8 cellular contexts compared by ENCODE assay signal in genomic region chr22:26512149-26512793, GRCh38. TPM values are rescaled to one million over a fixed set of nuclear protein-coding genes. Genes with fewer than 3 reads are reported as not detected.
A peak's percentile ranks its signal among the peaks of the same experiment; 100 is the strongest.
DNase-seq lines count a peak whose midpoint lies in the region; ATAC-seq, FAIRE-seq and TF ChIP-seq lines count a peak whose summit lies in the region.

Gene TFIP11, minus strand, starts transcription at chr22:26512473. Its CDS starts 2,201 bp downstream, at chr22:26510272.

- H3K9me3 Mint-ChIP-seq in Calu3 (ENCODE audit: low read depth, unreplicated experiment) = no peaks in the 10 kb centered on the region

- H3K9ac ChIP-seq in HUES64 (ENCODE audit: low read depth, low read length) (peak within 1 kb of the TSS; percentile 82), endothelial cell of umbilical vein (replicated peaks; ENCODE audit: extremely low read depth, insufficient read depth, low read length) (peak within 1 kb of the TSS; percentile 89)

- H3K9me1 ChIP-seq in endothelial cell of umbilical vein (replicated peaks; ENCODE audit: control insufficient read depth, extremely low read depth, insufficient read depth, low read length) = no peaks in the 10 kb centered on the region

- CTCF ChIA-PET in Calu3 (lab: Charles Lee) (interaction anchor here (0.5 to 1.1 kb wide), 4 partner anchors 10 to 1531 kb away, joined by 3 to 5 read pairs (median 4); no protein-coding TSS in a partner anchor), endothelial cell of umbilical vein (lab: Charles Lee) (interaction anchor here (1.3 to 1.4 kb wide), 2 partner anchors 9 to 12 kb away, joined by 5 to 11 read pairs; no protein-coding TSS in a partner anchor)

- H3K36me3 ChIP-seq in HUES64 (ENCODE audit: insufficient read depth, low read length) (peaks cover 33% of the 10 kb centered on the region), endothelial cell of umbilical vein (ENCODE audit: control insufficient read depth in 2 of 2, extremely low read depth in 1 of 2, insufficient read depth in 2 of 2, low read length in 2 of 2) (peaks cover 7 to 14% of the 10 kb centered on the region in 2 experiments)

- no peaks in the 10 kb centered on the region for H3K9me3 ChIP-seq in HUES64 (ENCODE audit: insufficient read depth, low read depth, low read length)
- no peaks in the 10 kb centered on the region for H3K9me3 ChIP-seq in endothelial cell of umbilical vein (replicated peaks; ENCODE audit: control insufficient read depth, insufficient read depth, low read length)

- H3K27ac Mint-ChIP-seq in Calu3 (ENCODE audit: unreplicated experiment) = peak within 1 kb of the TSS; percentile 99

- H3K4me3 ChIP-seq in HUES64 (ENCODE audit: low read length) (peak within 1 kb of the TSS; percentile 87), endothelial cell of umbilical vein (replicated peaks in 1 of 3; ENCODE audit: insufficient read depth in 1 of 3, low read depth in 1 of 3, low read length in 3 of 3) (peak within 1 kb of the TSS; percentile 16 to 95 (median 88))

- H3K36me3 Mint-ChIP-seq in Calu3 (ENCODE audit: insufficient read depth, unreplicated experiment) = peaks cover 32% of the 10 kb centered on the region

- peaks cover 13% of the 10 kb centered on the region for H3K4me1 Mint-ChIP-seq in Calu3 (ENCODE audit: low read depth, unreplicated experiment)

- peak; percentile 93 for FAIRE-seq in endothelial cell of umbilical vein (lab: Jason Lieb, UNC)

- peak; percentile 55 for TF ChIP-seq POLR2A in endothelial cell of umbilical vein (IDR thresholded peaks at IDR 0.05; ENCODE audit: low read depth, low read length)

- dilution Hi-C loops in endothelial cell of umbilical vein (cut with MboI; ENCODE audit: extremely low pct_ligation_motif_present, low sequenced_read_pairs) = no loop called here

- peaks cover 15% of the 10 kb centered on the region for H3K79me2 ChIP-seq in endothelial cell of umbilical vein (ENCODE audit: control insufficient read depth, insufficient read depth, low read length)

- peaks cover 13% of the 10 kb centered on the region; the same call in 1 of the 2 replicates for H3K4me1 ChIP-seq in HUES64 (ENCODE audit: insufficient read depth, low read length)
- H3K4me1 ChIP-seq in endothelial cell of umbilical vein (ENCODE audit: control insufficient read depth, extremely low read depth, insufficient read depth, low read length) = peaks cover 16% of the 10 kb centered on the region

- H3K27me3 Mint-ChIP-seq in Calu3 (ENCODE audit: unreplicated experiment) = no peaks in the 10 kb centered on the region

- POLR2A ChIA-PET in endothelial cell of umbilical vein (lab: Charles Lee) = interaction anchor here (0.8 to 1.3 kb wide), 2 partner anchors 12 to 28 kb away, joined by 3 to 5 read pairs; no protein-coding TSS in a partner anchor

- H3K4me2 ChIP-seq in endothelial cell of umbilical vein (ENCODE audit: insufficient read depth, low read length) = peak within 1 kb of the TSS; percentile 81

- ATAC-seq in GM21423 (IDR thresholded peaks at IDR 0.05; ENCODE audit: unreplicated experiment) = peak; percentile 95

- intact Hi-C loops in Calu3 (cut with micrococcal nuclease; ENCODE audit: unreplicated experiment) = no loop called here
- intact Hi-C loops in endothelial cell of umbilical vein (cut with micrococcal nuclease) = loop anchor here (1.0 to 2.0 kb wide), 2 partner anchors 12 to 75 kb away; no protein-coding TSS in a partner anchor

- H3K27me3 ChIP-seq in HUES64 (ENCODE audit: insufficient read depth, low read length) = no peaks in the 10 kb centered on the region
- H3K27me3 ChIP-seq in endothelial cell of umbilical vein (ENCODE audit: control insufficient read depth in 2 of 2, insufficient read depth in 2 of 2, low read length in 2 of 2) = no peaks in the 10 kb centered on the region

- H3K27ac ChIP-seq in HUES64 (ENCODE audit: low read depth, low read length) (peak within 1 kb of the TSS; percentile 70), endothelial cell of umbilical vein (ENCODE audit: insufficient read depth, low read depth, low read length) (peak within 1 kb of the TSS; percentile 67)

- no peaks in the 10 kb centered on the region for H4K20me1 ChIP-seq in endothelial cell of umbilical vein (replicated peaks; ENCODE audit: control insufficient read depth, extremely low read depth, insufficient read depth, low read length)

- peak within 1 kb of the TSS; percentile 100 for H3K4me3 Mint-ChIP-seq in Calu3 (ENCODE audit: low read depth, unreplicated experiment)

- peak within 1 kb of the TSS; percentile 73 for H2AFZ ChIP-seq in endothelial cell of umbilical vein (ENCODE audit: low read depth, low read length)

- DNase-seq in Calu3 = peak; percentile 93
- DNase-seq in OCI-M1 (lab: John Stamatoyannopoulos, UW) = peak; percentile 99
- DNase-seq in activated T-cell treated with anti-CD3 and anti-CD28 coated beads for 24 hours (ENCODE audit: low read depth) = peak; percentile 91
- DNase-seq in endothelial cell of umbilical vein (ENCODE audit: low read depth, low spot score) = peak; percentile 95
- DNase-seq in midbrain (lab: John Stamatoyannopoulos, UW) = peak; percentile 95
- DNase-seq in stimulated activated CD8-positive, alpha-beta memory T cell treated with anti-CD3 and anti-CD28 coated beads, Interleukin-15, amount 100 ng/mL, for 48 hours (ENCODE audit: low read depth in 2 of 2) = peak; percentile 90 to 92

- BruUV-seq in Calu3 (replicated peaks; lab: Mats Ljungman, UMichigan) (no TSS peak), endothelial cell of umbilical vein (replicated peaks; lab: Mats Ljungman, UMichigan) (no TSS peak)

- TF ChIP-seq CTCF in Calu3 (IDR thresholded peaks at IDR 0.05; ENCODE audit: unreplicated experiment) = no peak
- TF ChIP-seq CTCF in endothelial cell of umbilical vein (IDR thresholded peaks at IDR 0.05; ENCODE audit: extremely low read depth in 1 of 2, insufficient read depth in 1 of 2, low read depth in 1 of 2, low read length in 2 of 2) = no peak

- WGBS in HUES64 = under 1% methylated on average over 40 of the region's 40 CpGs

TF ChIP-seq in endothelial cell of umbilical vein, 7 proteins besides CTCF, POLR2A, EP300 and RAD21:
- no peak for TF ChIP-seq GATA2 (IDR thresholded peaks at IDR 0.05; ENCODE audit: insufficient read depth, insufficient read length, low read depth, low read length)
- TF ChIP-seq POLR2AphosphoS5 (IDR thresholded peaks at IDR 0.05; ENCODE audit: insufficient read depth, low read depth, low read length) = peak; percentile 85
- TF ChIP-seq MAX (IDR thresholded peaks at IDR 0.05; ENCODE audit: insufficient read depth, insufficient read length) = peak; percentile 62
- no peak for TF ChIP-seq JUN (IDR thresholded peaks at IDR 0.05; ENCODE audit: borderline replicate concordance, insufficient read depth, insufficient read length, low read depth)
- peak; percentile 80 for TF ChIP-seq MYC (IDR thresholded peaks at IDR 0.05; ENCODE audit: low read depth, low read length)
- no peak for TF ChIP-seq EZH2 (IDR thresholded peaks at IDR 0.05; ENCODE audit: borderline replicate concordance, low read depth, low read length, severe bottlenecking)

RNA-seq across cellular contexts. Expression of gene TFIP11, which starts in this region (rescaled TPM):
- total RNA-seq in Calu3 (2022) (39.8 and 40.8 TPM in 2 replicates), endothelial cell of umbilical vein (49.8 and 54.9 TPM in 2 replicates)
- 17.7 TPM for polyA plus RNA-seq in HUES64 (2013, experiment 1 of 2)
- 17.1 TPM for polyA plus RNA-seq in HUES64 (2013, experiment 2 of 2)
- polyA plus RNA-seq in endothelial cell of umbilical vein = 33.5 and 35.7 TPM in 2 replicates
- 32.5 and 33.3 TPM in 2 replicates for polyA plus RNA-seq in endothelial cell of umbilical vein (2011; cell fraction: cytosol; rRNA removed)
- polyA plus RNA-seq in endothelial cell of umbilical vein (2011; cell fraction: nucleus; rRNA removed) = 68.4 and 94.4 TPM in 2 replicates
- 25.4 and 28.8 TPM in 2 replicates for polyA plus RNA-seq in endothelial cell of umbilical vein (2012)
- polyA minus RNA-seq in endothelial cell of umbilical vein = 48.9 and 65.7 TPM in 2 replicates
- 20.1 TPM for polyA minus RNA-seq in endothelial cell of umbilical vein (2011; cell fraction: cytosol; rRNA and poly(A)+ RNA removed)
- 53.7 and 54.0 TPM in 2 replicates for polyA minus RNA-seq in endothelial cell of umbilical vein (2011; cell fraction: nucleus; rRNA and poly(A)+ RNA removed)

Comparison
In these comparisons a context has a peak if more than half of its experiments do, and no peak if none do; other contexts are left out.
1. Peak in every context shown above with its lines: DNase-seq, ATAC-seq, H3K4me3 ChIP-seq and H3K27ac ChIP-seq.